In genomic region chr9:128723866-128724743, GRCh38 we compare ENCODE assay signal across 8 cellular contexts. TPM values are rescaled to one million over a fixed set of nuclear protein-coding genes. Genes with fewer than 3 reads are reported as not detected.
DNase-seq lines count a peak whose midpoint lies in the region; ATAC-seq and TF ChIP-seq lines count a peak whose summit lies in the region.

TSS of gene ZDHHC12 (minus strand) at chr9:128724127. CDS start at chr9:128724093, 34 bp downstream.

- no CpG with 5 or more reads among the region's 68 CpGs for WGBS in H9 (ENCODE audit: extremely low coverage, insufficient read length, low lambda C conversion rate)

- peak within 1 kb of the TSS; percentile 84 for H3K9ac ChIP-seq in H9 (ENCODE audit: extremely low read depth, insufficient read length, low read length)

- peak within 1 kb of the TSS; percentile 39 for H3K27ac ChIP-seq in H9 (ENCODE audit: insufficient read length, low read depth, low read length)

- peaks cover 4% of the 10 kb centered on the region for H3K23me2 ChIP-seq in H9 (ENCODE audit: insufficient read length, low read depth, low read length, poor library complexity, severe bottlenecking)

- no peak within 1 kb of the TSS for H3T11ph ChIP-seq in H9 (ENCODE audit: low read length)

- no peak within 1 kb of the TSS for H4K8ac ChIP-seq in H9 (replicated peaks; ENCODE audit: insufficient read length, low read depth, low read length)

- H3K27me3 Mint-ChIP-seq in H9 (ENCODE audit: low read depth), result no peaks in the 10 kb centered on the region; the same call in none of the 2 replicates
- peaks cover 8% of the 10 kb centered on the region for H3K27me3 Mint-ChIP-seq in nephron progenitor cell (ENCODE audit: low read depth, poor library complexity)
- H3K27me3 Mint-ChIP-seq in stimulated activated naive CD8-positive, alpha-beta T cell treated with anti-CD3 and anti-CD28 coated beads, Interleukin-15, amount 100 ng/mL, for 72 hours, result no peaks in the 10 kb centered on the region

- no peak within 1 kb of the TSS for H2BK5ac ChIP-seq in H9 (ENCODE audit: insufficient read length, low read length)

- peak within 1 kb of the TSS; percentile 92 to 96 (median 94) for H3K27ac Mint-ChIP-seq in H9
- H3K27ac Mint-ChIP-seq in nephron progenitor cell, result peak within 1 kb of the TSS; percentile 49
- H3K27ac Mint-ChIP-seq in stimulated activated naive CD8-positive, alpha-beta T cell treated with anti-CD3 and anti-CD28 coated beads, Interleukin-15, amount 100 ng/mL, for 72 hours, result peak within 1 kb of the TSS; percentile 93 to 99

- no peak within 1 kb of the TSS for H2BK15ac ChIP-seq in H9 (ENCODE audit: low read depth, low read length)

- H3K4me3 Mint-ChIP-seq in H9 (peak within 1 kb of the TSS; percentile 92 to 95), nephron progenitor cell (peak within 1 kb of the TSS; percentile 92)
- peak within 1 kb of the TSS; percentile 98 to 99 for H3K4me3 Mint-ChIP-seq in stimulated activated naive CD8-positive, alpha-beta T cell treated with anti-CD3 and anti-CD28 coated beads, Interleukin-15, amount 100 ng/mL, for 72 hours

- H3K9me3 ChIP-seq in H9 (ENCODE audit: control insufficient read depth, low read depth, low read length), result no peaks in the 10 kb centered on the region
- no peaks in the 10 kb centered on the region for H3K9me3 ChIP-seq in MG63

- H2BK120ac ChIP-seq in H9 (ENCODE audit: low read depth, low read length, poor library complexity, severe bottlenecking), result no peak within 1 kb of the TSS

- H3K18ac ChIP-seq in H9 (ENCODE audit: insufficient read length, low read depth, low read length), result no peak within 1 kb of the TSS

- no peak within 1 kb of the TSS for H2AK5ac ChIP-seq in H9 (ENCODE audit: insufficient read length, low read length)

- H3K27me3 ChIP-seq in H9 (ENCODE audit: insufficient read depth, low read length) (no peaks in the 10 kb centered on the region), MG63 (no peaks in the 10 kb centered on the region)

- DNase-seq in ELR (ENCODE audit: low read depth), result peak; percentile 99
- peak; percentile 99 for DNase-seq in H9
- DNase-seq in MG63, result peak; percentile 98
- DNase-seq in SHP77 treated with DMSO at 0.1 percent for 48 hours (lab: John Stamatoyannopoulos, UW), result peak; percentile 97
- DNase-seq in activated effector memory CD4-positive, alpha-beta T cell treated with anti-CD3 and anti-CD28 coated beads, Interleukin-2, amount 50 U/mL, for 16 hours, result peak; percentile 100
- DNase-seq in fibroblast of the conjunctiva (ENCODE audit: low read depth), result peak; percentile 84
- DNase-seq in nephron progenitor cell, result peak; percentile 94
- peak; percentile 99 for DNase-seq in stimulated activated naive CD8-positive, alpha-beta T cell treated with anti-CD3 and anti-CD28 coated beads, Interleukin-15, amount 100 ng/mL, for 72 hours

- H3K4me1 ChIP-seq in H9 (ENCODE audit: insufficient read depth, low read length), result no peaks in the 10 kb centered on the region; the same call in 1 of the 2 replicates

- H2BK12ac ChIP-seq in H9 (ENCODE audit: insufficient read length, low read depth, low read length), result no peak within 1 kb of the TSS

- H3K4me2 ChIP-seq in H9 (ENCODE audit: insufficient read depth, insufficient read length, low read length), result peak within 1 kb of the TSS; percentile 91

- no peaks in the 10 kb centered on the region for H3K79me2 ChIP-seq in H9 (ENCODE audit: insufficient read depth, low read length)

- H4K5ac ChIP-seq in H9 (ENCODE audit: insufficient read length, low read depth, low read length), result no peak within 1 kb of the TSS

- H2BK20ac ChIP-seq in H9 (ENCODE audit: low read depth, low read length, poor library complexity, severe bottlenecking), result no peak within 1 kb of the TSS

- H3K9me3 Mint-ChIP-seq in H9, result no peaks in the 10 kb centered on the region; a peak in 2 of 5 replicates
- no peaks in the 10 kb centered on the region for H3K9me3 Mint-ChIP-seq in nephron progenitor cell
- no peaks in the 10 kb centered on the region for H3K9me3 Mint-ChIP-seq in stimulated activated naive CD8-positive, alpha-beta T cell treated with anti-CD3 and anti-CD28 coated beads, Interleukin-15, amount 100 ng/mL, for 72 hours

- H3K23ac ChIP-seq in H9 (ENCODE audit: insufficient read length, low read depth, low read length), result no peak within 1 kb of the TSS

- no peaks in the 10 kb centered on the region; the same call in none of the 2 replicates for H3K36me3 ChIP-seq in MG63

- peaks cover 2 to 32% (median 25%) of the 10 kb centered on the region in 3 experiments; a peak in 5 of 7 replicates for H3K36me3 Mint-ChIP-seq in H9 (ENCODE audit: insufficient read depth in 1 of 3, low read depth in 3 of 3)
- no peaks in the 10 kb centered on the region for H3K36me3 Mint-ChIP-seq in nephron progenitor cell (ENCODE audit: low read depth)

- no peak within 1 kb of the TSS for H2AFZ ChIP-seq in H9 (ENCODE audit: low read length)

- no peak within 1 kb of the TSS for H3K4ac ChIP-seq in H9 (ENCODE audit: low read depth, low read length)

- peak; percentile 97 for ATAC-seq in stimulated activated naive CD8-positive, alpha-beta T cell treated with anti-CD3 and anti-CD28 coated beads, Interleukin-15, amount 100 ng/mL, for 72 hours

- no peak within 1 kb of the TSS for H3K56ac ChIP-seq in H9 (ENCODE audit: insufficient read length, low read depth, low read length)

- H4K91ac ChIP-seq in H9 (ENCODE audit: insufficient read length, low read depth, low read length), result no peak within 1 kb of the TSS

- peak within 1 kb of the TSS; percentile 69 for H3K14ac ChIP-seq in H9 (ENCODE audit: insufficient read depth, low read length)

- H3K4me1 Mint-ChIP-seq in H9, result peaks cover 22 to 23% of the 10 kb centered on the region in 2 experiments
- peaks cover 28% of the 10 kb centered on the region for H3K4me1 Mint-ChIP-seq in nephron progenitor cell
- peaks cover 66% of the 10 kb centered on the region for H3K4me1 Mint-ChIP-seq in stimulated activated naive CD8-positive, alpha-beta T cell treated with anti-CD3 and anti-CD28 coated beads, Interleukin-15, amount 100 ng/mL, for 72 hours

- TF ChIP-seq CTCF in H9 (conservative IDR thresholded peaks at IDR 0.05) (no peak), nephron progenitor cell (IDR thresholded peaks at IDR 0.05) (no peak)

- no peaks in the 10 kb centered on the region for H4K20me1 ChIP-seq in H9 (ENCODE audit: control insufficient read depth, insufficient read depth, insufficient read length)

- H3K4me3 ChIP-seq in MG63, result peak within 1 kb of the TSS; percentile 71

- no peaks in the 10 kb centered on the region for H3K79me1 ChIP-seq in H9 (ENCODE audit: insufficient read depth, low read depth, low read length, poor library complexity, severe bottlenecking)

RNA-seq across cellular contexts. Expression of gene ZDHHC12, which starts in this region (rescaled TPM):
- 42.8 and 45.8 TPM in 2 replicates for total RNA-seq in H9 (2021)
- total RNA-seq in MG63 (2014; rRNA removed; shearing (Covaris generic); ENCODE audit: low replicate concordance), result 22.7 and 26.6 TPM in 2 replicates

Comparison
In these comparisons a context has a peak if more than half of its experiments do, and no peak if none do; other contexts are left out.
1. Peak in every context shown above with its lines: DNase-seq, ATAC-seq, H3K4me3 ChIP-seq and H3K27ac ChIP-seq.